1 cellular context compared by ENCODE assay signal in genomic region chr17:81516439-81516838, GRCh38.
TF ChIP-seq lines count a peak whose summit lies in the region.

No MANE protein-coding gene starts in this region.

TF ChIP-seq in GM12878, 131 proteins besides CTCF, POLR2A, EP300 and RAD21:
- peak; percentile 30; the same call in 1 of the 2 replicates for TF ChIP-seq LARP7 (IDR thresholded peaks at IDR 0.05)
- TF ChIP-seq SUPT20H (IDR thresholded peaks at IDR 0.05; ENCODE audit: borderline replicate concordance, control insufficient read depth, low read depth, low read length): no peak
- TF ChIP-seq ETV6 (conservative IDR thresholded peaks at IDR 0.05 in 1 of 2, IDR thresholded peaks at IDR 0.05 in 1 of 2; ENCODE audit: borderline replicate concordance in 1 of 2, low read depth in 1 of 2): no peak
- no peak for TF ChIP-seq YBX1 (IDR thresholded peaks at IDR 0.05)
- peak; percentile 55; the same call in 1 of the 2 replicates for TF ChIP-seq POLR2AphosphoS5 (IDR thresholded peaks at IDR 0.05; ENCODE audit: low read length)
- TF ChIP-seq SIN3A (IDR thresholded peaks at IDR 0.05; ENCODE audit: low read depth, low read length): no peak
- TF ChIP-seq PKNOX1 (IDR thresholded peaks at IDR 0.05): no peak
- TF ChIP-seq IKZF1 (conservative IDR thresholded peaks at IDR 0.05): 0 out of 2 replicates have a peak, but pooled peaks have one; percentile 20
